25 cellular contexts compared by ENCODE assay signal in genomic region chr3:32003380-32003779, GRCh38. TPM values are rescaled to one million over a fixed set of nuclear protein-coding genes. Genes with fewer than 3 reads are reported as not detected.
"Had no signal": no experiment of that assay in that cellular context is flagged by ENCODE, and none has a peak within 500 bp of the region (broad histone marks: within the 10 kb centered on the region; RNA-seq: fewer than 3 reads in every experiment).

No MANE protein-coding gene starts in this region.

- H3K4me1 ChIP-seq: breast epithelium, right lobe of liver had no signal

- H3K9me3 ChIP-seq: breast epithelium, neutrophil, ovary, right lobe of liver had no signal

- DNase-seq: activated CD4-positive, alpha-beta T cell treated with anti-CD3 and anti-CD28 coated beads for 36 hours; activated CD4-positive, CD25-positive, alpha-beta regulatory T cell; activated CD8-positive, alpha-beta T cell treated with anti-CD3 and anti-CD28 coated beads, Interleukin-2, amount 10 ng/mL, durations not matched to agents 7 days and 5 days; activated effector memory CD4-positive, alpha-beta T cell treated with anti-CD3 and anti-CD28 coated beads, Interleukin-2, amount 50 U/mL, for 16 hours; activated naive CD4-positive, alpha-beta T cell treated with anti-CD3 and anti-CD28 coated beads for 36 hours; activated naive CD8-positive, alpha-beta T cell treated with anti-CD3 and anti-CD28 coated beads for 36 hours; activated T-cell treated with anti-CD3 and anti-CD28 coated beads for 4 hours; central memory CD4-positive, alpha-beta T cell; foreskin fibroblast; head of caudate nucleus; hippocampal formation; kidney glomerular epithelial cell; ovary; right lobe of liver; stimulated activated CD4-positive, alpha-beta T cell treated with anti-CD3 and anti-CD28 coated beads, Interleukin-2, amount 100 ng/mL, for 48 hours; stimulated activated naive CD8-positive, alpha-beta T cell treated with anti-CD3 and anti-CD28 coated beads, Interleukin-15, amount 100 ng/mL, for 72 hours; substantia nigra; T-helper 2 cell had no signal

- H3K27me3 ChIP-seq: breast epithelium, neutrophil, ovary, right lobe of liver had no signal

- FAIRE-seq: endothelial cell of umbilical vein had no signal

- H3K27ac ChIP-seq: breast epithelium, neutrophil, ovary, right lobe of liver had no signal

- H3K36me3 ChIP-seq: breast epithelium, neutrophil, ovary, right lobe of liver had no signal

- H3K27ac Mint-ChIP-seq: activated CD4-positive, alpha-beta T cell treated with anti-CD3 and anti-CD28 coated beads for 36 hours; activated CD8-positive, alpha-beta T cell treated with anti-CD3 and anti-CD28 coated beads, Interleukin-2, amount 10 ng/mL, durations not matched to agents 7 days and 5 days; activated naive CD4-positive, alpha-beta T cell treated with anti-CD3 and anti-CD28 coated beads for 36 hours; activated naive CD8-positive, alpha-beta T cell treated with anti-CD3 and anti-CD28 coated beads for 36 hours; nephron; progenitor cell of endocrine pancreas; stimulated activated naive CD8-positive, alpha-beta T cell treated with anti-CD3 and anti-CD28 coated beads, Interleukin-15, amount 100 ng/mL, for 72 hours had no signal

- H3K4me3 Mint-ChIP-seq: activated CD4-positive, alpha-beta T cell treated with anti-CD3 and anti-CD28 coated beads for 36 hours; activated CD8-positive, alpha-beta T cell treated with anti-CD3 and anti-CD28 coated beads, Interleukin-2, amount 10 ng/mL, durations not matched to agents 7 days and 5 days; activated naive CD4-positive, alpha-beta T cell treated with anti-CD3 and anti-CD28 coated beads for 36 hours; activated naive CD8-positive, alpha-beta T cell treated with anti-CD3 and anti-CD28 coated beads for 36 hours; nephron; stimulated activated naive CD8-positive, alpha-beta T cell treated with anti-CD3 and anti-CD28 coated beads, Interleukin-15, amount 100 ng/mL, for 72 hours had no signal

- H3K9me3 Mint-ChIP-seq: activated naive CD4-positive, alpha-beta T cell treated with anti-CD3 and anti-CD28 coated beads for 36 hours; activated naive CD8-positive, alpha-beta T cell treated with anti-CD3 and anti-CD28 coated beads for 36 hours; nephron; stimulated activated naive CD8-positive, alpha-beta T cell treated with anti-CD3 and anti-CD28 coated beads, Interleukin-15, amount 100 ng/mL, for 72 hours had no signal

- H3K36me3 Mint-ChIP-seq: activated naive CD8-positive, alpha-beta T cell treated with anti-CD3 and anti-CD28 coated beads for 36 hours had no signal

- ATAC-seq: activated CD4-positive, alpha-beta T cell treated with anti-CD3 and anti-CD28 coated beads for 36 hours; activated CD8-positive, alpha-beta T cell treated with anti-CD3 and anti-CD28 coated beads, Interleukin-2, amount 10 ng/mL, durations not matched to agents 7 days and 5 days; left lobe of liver; right lobe of liver; stimulated activated naive CD8-positive, alpha-beta T cell treated with anti-CD3 and anti-CD28 coated beads, Interleukin-15, amount 100 ng/mL, for 72 hours had no signal

- H3K4me3 ChIP-seq: breast epithelium, lung, ovary, right lobe of liver had no signal

- H3K4me1 Mint-ChIP-seq: activated CD4-positive, alpha-beta T cell treated with anti-CD3 and anti-CD28 coated beads for 36 hours had no signal

RNA-seq across cellular contexts. Expression of gene ZNF860, which starts 21.8 kb away (rescaled TPM):
- total RNA-seq: activated CD8-positive, alpha-beta T cell treated with anti-CD3 and anti-CD28 coated beads, Interleukin-2, amount 10 ng/mL, durations not matched to agents 7 days and 5 days; left lobe of liver had no signal
